ENCODE assay signal across 10 cellular contexts in the genomic region with DNA sequence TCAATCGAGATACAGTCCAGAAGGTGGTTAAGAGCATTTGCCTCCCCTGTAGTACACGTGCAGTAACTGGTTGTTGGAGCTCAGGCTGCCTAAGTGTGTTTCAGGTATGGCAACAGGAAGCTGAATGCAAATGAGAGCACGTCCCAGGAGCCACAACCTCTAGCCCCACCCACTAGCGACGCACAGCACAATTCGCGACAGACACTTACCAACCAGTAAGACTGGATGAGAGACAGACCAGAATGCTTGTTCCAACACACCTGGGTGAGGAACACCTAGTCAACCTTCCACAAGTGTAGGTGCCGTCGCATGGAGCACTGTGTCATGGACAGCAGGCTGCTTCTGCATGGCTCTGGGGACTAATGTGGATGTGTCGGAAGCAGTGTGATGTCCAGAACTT. TPM values are rescaled to one million over a fixed set of nuclear protein-coding genes. Genes with fewer than 3 reads are reported as not detected.
DNase-seq lines count a peak whose midpoint lies in the region; ATAC-seq lines count a peak whose summit lies in the region.
"Had no signal": no experiment of that assay in that cellular context is flagged by ENCODE, and none has a peak within 500 bp of the region (broad histone marks: within the 10 kb centered on the region; RNA-seq: fewer than 3 reads in every experiment).

No MANE protein-coding gene starts in this region.

- no peaks in the 10 kb centered on the region for H3K27me3 Mint-ChIP-seq in activated naive CD8-positive, alpha-beta T cell treated with anti-CD3 and anti-CD28 coated beads for 36 hours

- H3K36me3 Mint-ChIP-seq in activated naive CD8-positive, alpha-beta T cell treated with anti-CD3 and anti-CD28 coated beads for 36 hours: peaks cover 6% of the 10 kb centered on the region

- ATAC-seq in GM21423 (IDR thresholded peaks at IDR 0.05; ENCODE audit: unreplicated experiment) (peak; percentile 51), HG03095 (IDR thresholded peaks at IDR 0.05; ENCODE audit: unreplicated experiment) (no peak)
- ATAC-seq: foreskin keratinocyte had no signal

- H3K27ac Mint-ChIP-seq in activated naive CD8-positive, alpha-beta T cell treated with anti-CD3 and anti-CD28 coated beads for 36 hours: peak overlapping the region; percentile 30

- peak overlapping the region; percentile 19 for H3K4me3 Mint-ChIP-seq in activated naive CD8-positive, alpha-beta T cell treated with anti-CD3 and anti-CD28 coated beads for 36 hours

- peaks cover 50% of the 10 kb centered on the region for H3K4me1 Mint-ChIP-seq in activated naive CD8-positive, alpha-beta T cell treated with anti-CD3 and anti-CD28 coated beads for 36 hours

- H3K9me3 Mint-ChIP-seq in activated naive CD8-positive, alpha-beta T cell treated with anti-CD3 and anti-CD28 coated beads for 36 hours: peaks cover 4% of the 10 kb centered on the region

- peak in 4 of 5 donors; percentile 46 to 81 (median 63) for DNase-seq in T-helper 1 cell
- peak; percentile 59 for DNase-seq in activated naive CD8-positive, alpha-beta T cell treated with anti-CD3 and anti-CD28 coated beads for 36 hours
- peak; percentile 81 for DNase-seq in stimulated activated CD4-positive, alpha-beta T cell treated with anti-CD3 and anti-CD28 coated beads, Interleukin-1b, Interleukin-23, amount 100 ng/mL, for 48 hours
- DNase-seq in NOMO-1 treated with DMSO at 0.1 percent for 48 hours (lab: John Stamatoyannopoulos, UW; ENCODE audit: unreplicated experiment): no peak
- DNase-seq in NCI-H2196 treated with DMSO at 0.1 percent for 48 hours (lab: John Stamatoyannopoulos, UW; ENCODE audit: unreplicated experiment): no peak
- no peak for DNase-seq in epidermal melanocyte (ENCODE audit: insufficient read length, low spot score)
- DNase-seq: foreskin keratinocyte, sigmoid colon had no signal

RNA-seq across cellular contexts. Expression of gene SERPINB1, which starts 7.2 kb away (rescaled TPM):
- total RNA-seq in activated naive CD8-positive, alpha-beta T cell treated with anti-CD3 and anti-CD28 coated beads for 36 hours: 10 to 100 TPM; 38.1 to 44.7 TPM

RNA-seq across cellular contexts. Expression of gene SERPINB9, which starts 54.3 kb away (rescaled TPM):
- total RNA-seq in activated naive CD8-positive, alpha-beta T cell treated with anti-CD3 and anti-CD28 coated beads for 36 hours: 10 to 100 TPM; 51.3 to 51.4 TPM

Comparison
In these comparisons a context has a peak if more than half of its experiments do, and no peak if none do; other contexts are left out.
1. DNase-seq: peak in T-helper 1 cell (4 of 5), activated naive CD8-positive, alpha-beta T cell treated with anti-CD3 and anti-CD28 coated beads for 36 hours (single experiment) and stimulated activated CD4-positive, alpha-beta T cell treated with anti-CD3 and anti-CD28 coated beads, Interleukin-1b, Interleukin-23, amount 100 ng/mL, for 48 hours (single experiment); none in NOMO-1 treated with DMSO at 0.1 percent for 48 hours (single experiment), NCI-H2196 treated with DMSO at 0.1 percent for 48 hours (single experiment) and epidermal melanocyte (single experiment).